In the genomic region with DNA sequence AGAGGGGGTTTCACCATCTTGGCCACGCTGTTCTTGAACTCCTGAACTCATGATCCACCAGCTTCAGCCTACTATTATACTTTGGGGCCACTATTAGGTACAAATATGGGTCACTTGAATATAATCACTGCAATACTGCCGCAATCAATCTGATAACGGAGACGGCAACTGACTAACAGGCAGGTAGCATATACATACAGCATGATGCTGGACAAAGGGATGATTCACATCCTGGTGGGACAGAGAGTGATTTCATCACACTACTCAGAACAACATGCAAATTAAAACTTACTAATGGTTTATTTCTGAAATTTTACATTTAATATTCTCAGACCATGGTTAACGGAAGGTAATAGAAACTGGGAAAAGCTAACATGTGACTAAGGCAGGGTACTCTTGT, we compare ENCODE assay signal across 21 cellular contexts. TPM values are rescaled to one million over a fixed set of nuclear protein-coding genes. Genes with fewer than 3 reads are reported as not detected.
DNase-seq lines count a peak whose midpoint lies in the region; ATAC-seq and TF ChIP-seq lines count a peak whose summit lies in the region.
"Had no signal": no experiment of that assay in that cellular context is flagged by ENCODE, and none has a peak within 500 bp of the region (broad histone marks: within the 10 kb centered on the region; RNA-seq: fewer than 3 reads in every experiment).

No MANE protein-coding gene starts in this region.

- H3K27ac ChIP-seq in RWPE1 (peak overlapping the region; percentile 62), osteoblast (ENCODE audit: low read depth, low read length) (no peak overlapping the region)
- H3K27ac ChIP-seq: C4-2B, cardiac muscle cell, lower lobe of right lung, prostate gland, upper lobe of right lung had no signal

- DNase-seq in NK-92 treated with Interleukin-12 subunit alpha and Interleukin-12 subunit beta, amount 100 ng/mL, for 24 hours (lab: John Stamatoyannopoulos, UW) = peak; percentile 8
- DNase-seq in NK-92 (lab: John Stamatoyannopoulos, UW; ENCODE audit: unreplicated experiment) = no peak
- peak; percentile 71 for DNase-seq in RWPE1 (ENCODE audit: low spot score)
- peak; percentile 82 for DNase-seq in dermis blood vessel endothelial cell
- DNase-seq in non-pigmented ciliary epithelial cell (ENCODE audit: low read depth) = peak; percentile 60
- no peak for DNase-seq in osteoblast (ENCODE audit: insufficient read length, low spot score, missing footprints)
- DNase-seq: activated CD8-positive, alpha-beta memory T cell treated with anti-CD3 and anti-CD28 coated beads, Interleukin-2, amount 50 U/mL, for 4 hours; activated naive CD4-positive, alpha-beta T cell treated with anti-CD3 and anti-CD28 coated beads, Interleukin-2, amount 10 ng/mL, durations not matched to agents 7 days and 5 days; effector memory CD8-positive, alpha-beta T cell; lower lobe of right lung; naive thymus-derived CD4-positive, alpha-beta T cell; NCI-H1092 treated with DMSO at 0.1 percent for 48 hours; NCI-H774; RPMI8226; stimulated activated naive CD4-positive, alpha-beta T cell treated with Interleukin-2 at 50 U/mL for 16 hours; upper lobe of right lung had no signal

- no peak overlapping the region for H3K4me3 ChIP-seq in osteoblast (ENCODE audit: insufficient read depth, low read length)
- H3K4me3 ChIP-seq: cardiac muscle cell, lower lobe of right lung, prostate gland, upper lobe of right lung had no signal

- POLR2A ChIA-PET in RWPE1 (lab: Yijun Ruan, JAX; ENCODE audit: low non-redundant PET) = no interaction called here

- H3K36me3 ChIP-seq in osteoblast (ENCODE audit: insufficient read depth, low read length) = no peaks in the 10 kb centered on the region
- H3K36me3 ChIP-seq: cardiac muscle cell, lower lobe of right lung, prostate gland, upper lobe of right lung had no signal

- H3K79me2 ChIP-seq in osteoblast (ENCODE audit: insufficient read depth, low read length) = peaks cover 42% of the 10 kb centered on the region

- H3K4me1 ChIP-seq in osteoblast (ENCODE audit: insufficient read depth, low read length) = no peaks in the 10 kb centered on the region
- H3K4me1 ChIP-seq: lower lobe of right lung, prostate gland, upper lobe of right lung had no signal

- CTCF ChIA-PET in RWPE1 (lab: Yijun Ruan, JAX) = interaction anchor here (0.6 to 0.7 kb wide), 4 partner anchors 59 to 905 kb away, joined by 3 to 4 read pairs (median 4); no protein-coding TSS in a partner anchor

- no peak for ATAC-seq in HG02642 (IDR thresholded peaks at IDR 0.05; ENCODE audit: poor library complexity, unreplicated experiment)
- ATAC-seq in GM21619 (IDR thresholded peaks at IDR 0.05; ENCODE audit: unreplicated experiment) = no peak
- ATAC-seq: effector memory CD8-positive, alpha-beta T cell; lower lobe of right lung; naive thymus-derived CD4-positive, alpha-beta T cell; upper lobe of right lung had no signal

- TF ChIP-seq CTCF in RWPE1 (conservative IDR thresholded peaks at IDR 0.05; ENCODE audit: low read depth) (no peak), osteoblast (IDR thresholded peaks at IDR 0.05; ENCODE audit: extremely low read depth, low read depth, low read length) (no peak)

- H2AFZ ChIP-seq in osteoblast (ENCODE audit: low read length) = no peak overlapping the region

- H4K20me1 ChIP-seq in osteoblast (ENCODE audit: insufficient read depth, low read length) = peaks cover 10% of the 10 kb centered on the region

- no peaks in the 10 kb centered on the region for H3K9me3 ChIP-seq in osteoblast (ENCODE audit: low read depth, low read length)
- H3K9me3 ChIP-seq: lower lobe of right lung, prostate gland, upper lobe of right lung had no signal

- no peak overlapping the region for H3K4me2 ChIP-seq in osteoblast (ENCODE audit: insufficient read depth, low read length)

- H3K27me3 ChIP-seq in osteoblast (ENCODE audit: insufficient read depth, low read length) = no peaks in the 10 kb centered on the region
- H3K27me3 ChIP-seq: cardiac muscle cell, upper lobe of right lung had no signal

RNA-seq across cellular contexts. Expression of gene LRBA, which starts 10.9 kb away (rescaled TPM):
- 52.4 and 85.2 TPM in 2 replicates for total RNA-seq in dermis blood vessel endothelial cell
- 63.6 and 67.3 TPM in 2 replicates for total RNA-seq in osteoblast

Comparison
In these comparisons a context has a peak if more than half of its experiments do, and no peak if none do; other contexts are left out.
1. DNase-seq: peak in NK-92 treated with Interleukin-12 subunit alpha and Interleukin-12 subunit beta, amount 100 ng/mL, for 24 hours (single experiment), RWPE1 (single experiment), dermis blood vessel endothelial cell (single experiment) and non-pigmented ciliary epithelial cell (single experiment); none in NK-92 (single experiment) and osteoblast (single experiment).